ENCODE assay signal across 8 cellular contexts in the genomic region with DNA sequence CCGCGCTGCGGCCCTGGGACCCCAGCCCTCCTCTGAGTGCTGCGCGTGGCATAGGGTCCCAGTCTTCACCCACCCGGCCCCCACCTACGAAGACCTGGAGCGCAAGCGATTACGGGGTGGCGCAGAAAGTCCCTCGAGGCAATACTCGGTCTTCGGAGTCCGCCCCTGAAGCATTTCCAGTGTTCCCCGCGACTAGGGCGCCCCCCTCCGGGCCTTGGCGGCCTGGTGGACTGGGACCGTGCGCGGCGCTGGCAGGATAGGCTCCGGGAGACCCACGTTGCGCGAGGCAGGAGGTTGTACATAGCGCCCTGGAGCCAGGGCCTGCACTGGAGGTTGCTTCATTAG. TPM values are rescaled to one million over a fixed set of nuclear protein-coding genes. Genes with fewer than 3 reads are reported as not detected.
DNase-seq lines count a peak whose midpoint lies in the region; ATAC-seq and TF ChIP-seq lines count a peak whose summit lies in the region.

No MANE protein-coding gene starts in this region.

- H3K36me3 Mint-ChIP-seq in naive thymus-derived CD8-positive, alpha-beta T cell = no peaks in the 10 kb centered on the region

- POLR2A ChIA-PET in Panc1 (lab: Charles Lee) = interaction anchor here (0.6 to 0.9 kb wide), 2 partner anchors 53 to 96 kb away, joined by 3 to 5 read pairs; no protein-coding TSS in a partner anchor
- POLR2A ChIA-PET in naive thymus-derived CD8-positive, alpha-beta T cell (lab: Charles Lee) = interaction anchor here (1.3 to 3.7 kb wide), 13 partner anchors 9 to 503 kb away, joined by 3 to 49 read pairs (median 9); a partner anchor contains a TSS

- peak overlapping the region; percentile 87 to 99 (median 92) for H3K4me3 Mint-ChIP-seq in naive thymus-derived CD8-positive, alpha-beta T cell

- peaks cover 17% of the 10 kb centered on the region for H3K4me1 ChIP-seq in Panc1 (ENCODE audit: control insufficient read depth, insufficient read depth, low read length)

- CTCF ChIA-PET in Panc1 (lab: Charles Lee) = interaction anchor here (0.6 to 2.1 kb wide), 4 partner anchors 9 to 243 kb away, joined by 3 to 114 read pairs (median 4); a partner anchor contains a TSS

- ATAC-seq in GM21619 (IDR thresholded peaks at IDR 0.05; ENCODE audit: unreplicated experiment) = peak; percentile 62
- peak; percentile 85 for ATAC-seq in Panc1
- peak; percentile 73 to 78 for ATAC-seq in naive thymus-derived CD8-positive, alpha-beta T cell

- no peaks in the 10 kb centered on the region for H3K27me3 ChIP-seq in Panc1 (ENCODE audit: control insufficient read depth, insufficient read depth, low read length)

- intact Hi-C loops in Panc1 (cut with micrococcal nuclease; ENCODE audit: unreplicated experiment) = loop anchor here (1.0 to 2.0 kb wide), 2 partner anchors 149 to 210 kb away; no protein-coding TSS in a partner anchor

- peak overlapping the region; percentile 83 to 98 (median 96) for H3K27ac Mint-ChIP-seq in naive thymus-derived CD8-positive, alpha-beta T cell

- no peak for TF ChIP-seq EP300 in Ishikawa (IDR thresholded peaks at IDR 0.05; ENCODE audit: borderline replicate concordance)

- DNase-seq in DMS53 treated with DMSO at 0.1 percent for 48 hours (lab: John Stamatoyannopoulos, UW; ENCODE audit: unreplicated experiment) (peak; percentile 73), Panc1 (ENCODE audit: low read depth, low spot score) (no peak), activated T-helper 1 cell treated with Interleukin-2 at 50 U/mL for 16 hours (ENCODE audit: low read depth) (peak; percentile 91), fibroblast of gingiva (ENCODE audit: low read depth) (peak; percentile 91)
- DNase-seq in naive thymus-derived CD8-positive, alpha-beta T cell = peak; percentile 87 to 97 (median 94)
- peak; percentile 94 for DNase-seq in stimulated activated naive CD4-positive, alpha-beta T cell treated with Interleukin-2 at 50 U/mL for 16 hours (lab: John Stamatoyannopoulos, UW)

- H3K27me3 Mint-ChIP-seq in naive thymus-derived CD8-positive, alpha-beta T cell = peaks cover 0 to 2% (median 0%) of the 10 kb centered on the region in 5 donors

- H3K4me3 ChIP-seq in Panc1 (ENCODE audit: low read depth in 2 of 2, low read length in 2 of 2) = peak overlapping the region; percentile 74 to 90

- H3K9me3 Mint-ChIP-seq in naive thymus-derived CD8-positive, alpha-beta T cell = no peaks in the 10 kb centered on the region

- peak; percentile 87 for TF ChIP-seq CTCF in Panc1 (IDR thresholded peaks at IDR 0.05)

- H3K4me1 Mint-ChIP-seq in naive thymus-derived CD8-positive, alpha-beta T cell = peaks cover 16 to 37% (median 35%) of the 10 kb centered on the region in 4 donors

- H3K9me3 ChIP-seq in Panc1 (ENCODE audit: control insufficient read depth, insufficient read depth, low read depth, low read length) = no peaks in the 10 kb centered on the region

- H3K36me3 ChIP-seq in Panc1 (ENCODE audit: control insufficient read depth, insufficient read depth, low read length) = no peaks in the 10 kb centered on the region; the same call in 1 of the 2 replicates

- in situ Hi-C loops in Panc1 (cut with HindIII; ENCODE audit: low pct_unique_long_range_greater_than_20kb, low sequenced_read_pairs) = no loop called here

- peak; percentile 86 for TF ChIP-seq RAD21 in Ishikawa (IDR thresholded peaks at IDR 0.05; ENCODE audit: low read depth)

- H3K27ac ChIP-seq in Panc1 (ENCODE audit: low read length) = peak overlapping the region; percentile 87

- no TSS peak for BruUV-seq in Panc1 (replicated peaks; lab: Mats Ljungman, UMichigan)

TF ChIP-seq in Ishikawa, 13 proteins besides CTCF, POLR2A, EP300 and RAD21:
- no peak for TF ChIP-seq CREB1 (IDR thresholded peaks at IDR 0.05; ENCODE audit: low read depth)
- TF ChIP-seq, protein P1, sequence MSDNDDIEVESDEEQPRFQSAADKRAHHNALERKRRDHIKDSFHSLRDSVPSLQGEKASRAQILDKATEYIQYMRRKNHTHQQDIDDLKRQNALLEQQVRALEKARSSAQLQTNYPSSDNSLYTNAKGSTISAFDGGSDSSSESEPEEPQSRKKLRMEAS (IDR thresholded peaks at IDR 0.05) = peak; percentile 36

RNA-seq across cellular contexts. Expression of a gene that starts 0.6 kb away (rescaled TPM):
- 8.1 TPM for total RNA-seq in Panc1 (2021; ENCODE audit: unreplicated experiment)
- 4.1 TPM for polyA plus RNA-seq in Panc1 (2012; ENCODE audit: insufficient read length)
- 1 to 10 TPM; 7.7 to 8.7 TPM for total RNA-seq in naive thymus-derived CD8-positive, alpha-beta T cell
- 1 to 10 TPM; 3.0 to 4.5 (median 3.1) TPM for polyA plus RNA-seq in naive thymus-derived CD8-positive, alpha-beta T cell

RNA-seq across cellular contexts. Expression of a gene that starts 29.5 kb away (rescaled TPM):
- total RNA-seq in Panc1 (2021; ENCODE audit: unreplicated experiment) = 8.8 TPM
- 13.9 TPM for polyA plus RNA-seq in Panc1 (2012; ENCODE audit: insufficient read length)
- total RNA-seq in naive thymus-derived CD8-positive, alpha-beta T cell = 1 to 10 TPM; 5.8 to 6.9 TPM
- 1 to 10 TPM; 3.0 to 4.6 (median 4.2) TPM for polyA plus RNA-seq in naive thymus-derived CD8-positive, alpha-beta T cell
